Comparison of ENCODE assay signal across 1 cellular context in the genomic region with DNA sequence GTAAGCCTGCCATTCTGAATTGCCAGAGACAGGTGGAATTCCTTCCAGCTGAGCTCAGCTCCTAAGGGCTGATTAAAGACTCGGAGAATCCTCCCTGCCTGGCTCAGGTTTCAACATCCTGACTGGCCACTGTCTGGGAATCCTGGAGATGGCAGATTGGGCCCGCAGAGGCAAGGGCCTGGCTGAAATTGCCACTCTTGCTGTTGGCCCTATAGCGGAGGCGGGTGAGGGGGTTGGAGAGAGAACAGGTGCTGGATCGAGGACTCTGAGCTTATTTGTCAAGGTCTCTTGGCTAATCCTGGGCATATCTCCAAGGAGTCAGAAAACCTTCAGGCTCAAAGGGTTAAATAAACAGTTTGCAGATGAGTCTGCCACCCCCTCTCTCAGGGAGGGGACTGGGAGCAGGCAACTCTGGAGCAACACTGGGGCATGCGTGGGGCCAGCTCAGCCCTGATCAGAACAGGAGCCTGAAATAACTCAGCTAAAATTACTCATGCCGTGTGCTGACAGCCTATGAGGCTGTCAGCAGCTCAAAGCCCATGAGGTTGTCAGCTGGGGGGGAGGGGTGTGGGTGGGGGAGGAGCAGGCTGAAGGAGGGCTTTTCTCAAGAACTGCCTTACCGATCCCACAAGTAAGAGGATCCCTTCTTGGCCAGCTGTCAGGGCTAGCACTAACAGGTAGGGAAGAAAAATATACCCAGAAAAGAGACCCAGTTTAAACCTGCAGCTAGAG.
TF ChIP-seq lines count a peak whose summit lies in the region.

No MANE protein-coding gene starts in this region.

TF ChIP-seq in liver, 16 proteins besides CTCF, POLR2A, EP300 and RAD21:
- TF ChIP-seq TAF1 (conservative IDR thresholded peaks at IDR 0.05) (no peak), GABPA (IDR thresholded peaks at IDR 0.05 in 1 of 2, conservative IDR thresholded peaks at IDR 0.05 in 1 of 2) (peak in 1 of 2 donors; percentile 54), FOXA2 (IDR thresholded peaks at IDR 0.05) (peak; percentile 47), HNF4G (IDR thresholded peaks at IDR 0.05) (peak; percentile 68), FOXA1 (IDR thresholded peaks at IDR 0.05) (peak; percentile 72), JUND (IDR thresholded peaks at IDR 0.05) (peak; percentile 47 to 84), SP1 (IDR thresholded peaks at IDR 0.05) (peak; percentile 83), EGR1 (IDR thresholded peaks at IDR 0.05; ENCODE audit: low read depth in 2 of 2) (peak; percentile 73 to 80), HNF4A (conservative IDR thresholded peaks at IDR 0.05) (peak; percentile 73 to 83), RXRA (IDR thresholded peaks at IDR 0.05) (peak; percentile 83 to 93), YY1 (IDR thresholded peaks at IDR 0.05) (no peak), NR2F2 (IDR thresholded peaks at IDR 0.05) (peak; percentile 28)
- TF ChIP-seq, protein P1, sequence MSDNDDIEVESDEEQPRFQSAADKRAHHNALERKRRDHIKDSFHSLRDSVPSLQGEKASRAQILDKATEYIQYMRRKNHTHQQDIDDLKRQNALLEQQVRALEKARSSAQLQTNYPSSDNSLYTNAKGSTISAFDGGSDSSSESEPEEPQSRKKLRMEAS (IDR thresholded peaks at IDR 0.05): peak; percentile 84
- TF ChIP-seq, protein P2, sequence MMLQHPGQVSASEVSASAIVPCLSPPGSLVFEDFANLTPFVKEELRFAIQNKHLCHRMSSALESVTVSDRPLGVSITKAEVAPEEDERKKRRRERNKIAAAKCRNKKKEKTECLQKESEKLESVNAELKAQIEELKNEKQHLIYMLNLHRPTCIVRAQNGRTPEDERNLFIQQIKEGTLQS (IDR thresholded peaks at IDR 0.05): no peak
- TF ChIP-seq, protein P3, sequence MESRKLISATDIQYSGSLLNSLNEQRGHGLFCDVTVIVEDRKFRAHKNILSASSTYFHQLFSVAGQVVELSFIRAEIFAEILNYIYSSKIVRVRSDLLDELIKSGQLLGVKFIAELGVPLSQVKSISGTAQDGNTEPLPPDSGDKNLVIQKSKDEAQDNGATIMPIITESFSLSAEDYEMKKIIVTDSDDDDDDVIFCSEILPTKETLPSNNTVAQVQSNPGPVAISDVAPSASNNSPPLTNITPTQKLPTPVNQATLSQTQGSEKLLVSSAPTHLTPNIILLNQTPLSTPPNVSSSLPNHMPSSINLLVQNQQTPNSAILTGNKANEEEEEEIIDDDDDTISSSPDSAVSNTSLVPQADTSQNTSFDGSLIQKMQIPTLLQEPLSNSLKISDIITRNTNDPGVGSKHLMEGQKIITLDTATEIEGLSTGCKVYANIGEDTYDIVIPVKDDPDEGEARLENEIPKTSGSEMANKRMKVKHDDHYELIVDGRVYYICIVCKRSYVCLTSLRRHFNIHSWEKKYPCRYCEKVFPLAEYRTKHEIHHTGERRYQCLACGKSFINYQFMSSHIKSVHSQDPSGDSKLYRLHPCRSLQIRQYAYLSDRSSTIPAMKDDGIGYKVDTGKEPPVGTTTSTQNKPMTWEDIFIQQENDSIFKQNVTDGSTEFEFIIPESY (IDR thresholded peaks at IDR 0.05): peak; percentile 70
- TF ChIP-seq, protein P4, sequence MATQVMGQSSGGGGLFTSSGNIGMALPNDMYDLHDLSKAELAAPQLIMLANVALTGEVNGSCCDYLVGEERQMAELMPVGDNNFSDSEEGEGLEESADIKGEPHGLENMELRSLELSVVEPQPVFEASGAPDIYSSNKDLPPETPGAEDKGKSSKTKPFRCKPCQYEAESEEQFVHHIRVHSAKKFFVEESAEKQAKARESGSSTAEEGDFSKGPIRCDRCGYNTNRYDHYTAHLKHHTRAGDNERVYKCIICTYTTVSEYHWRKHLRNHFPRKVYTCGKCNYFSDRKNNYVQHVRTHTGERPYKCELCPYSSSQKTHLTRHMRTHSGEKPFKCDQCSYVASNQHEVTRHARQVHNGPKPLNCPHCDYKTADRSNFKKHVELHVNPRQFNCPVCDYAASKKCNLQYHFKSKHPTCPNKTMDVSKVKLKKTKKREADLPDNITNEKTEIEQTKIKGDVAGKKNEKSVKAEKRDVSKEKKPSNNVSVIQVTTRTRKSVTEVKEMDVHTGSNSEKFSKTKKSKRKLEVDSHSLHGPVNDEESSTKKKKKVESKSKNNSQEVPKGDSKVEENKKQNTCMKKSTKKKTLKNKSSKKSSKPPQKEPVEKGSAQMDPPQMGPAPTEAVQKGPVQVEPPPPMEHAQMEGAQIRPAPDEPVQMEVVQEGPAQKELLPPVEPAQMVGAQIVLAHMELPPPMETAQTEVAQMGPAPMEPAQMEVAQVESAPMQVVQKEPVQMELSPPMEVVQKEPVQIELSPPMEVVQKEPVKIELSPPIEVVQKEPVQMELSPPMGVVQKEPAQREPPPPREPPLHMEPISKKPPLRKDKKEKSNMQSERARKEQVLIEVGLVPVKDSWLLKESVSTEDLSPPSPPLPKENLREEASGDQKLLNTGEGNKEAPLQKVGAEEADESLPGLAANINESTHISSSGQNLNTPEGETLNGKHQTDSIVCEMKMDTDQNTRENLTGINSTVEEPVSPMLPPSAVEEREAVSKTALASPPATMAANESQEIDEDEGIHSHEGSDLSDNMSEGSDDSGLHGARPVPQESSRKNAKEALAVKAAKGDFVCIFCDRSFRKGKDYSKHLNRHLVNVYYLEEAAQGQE (IDR thresholded peaks at IDR 0.05): peak; percentile 58
